7 cellular contexts compared by ENCODE assay signal in genomic region chr14:88044782-88045446, GRCh38. TPM values are rescaled to one million over a fixed set of nuclear protein-coding genes. Genes with fewer than 3 reads are reported as not detected.
DNase-seq lines count a peak whose midpoint lies in the region; ATAC-seq, FAIRE-seq and TF ChIP-seq lines count a peak whose summit lies in the region.

No MANE protein-coding gene starts in this region.

- ATAC-seq in GM18870 (IDR thresholded peaks at IDR 0.05; ENCODE audit: unreplicated experiment) (peak; percentile 95), HG02759 (IDR thresholded peaks at IDR 0.05; ENCODE audit: unreplicated experiment) (peak; percentile 97), pancreas (peak in 3 of 4 donors; percentile 22 to 69 (median 64))

- WGBS in pancreas, 2 donors: 64 to 74% methylated on average over 4 of the region's 4 CpGs

- no peaks in the 10 kb centered on the region for H3K79me2 ChIP-seq in OCI-LY3 (ENCODE audit: low read length)

- H3K9ac ChIP-seq in OCI-LY3 (ENCODE audit: low read length): no peak overlapping the region

- H3K4me2 ChIP-seq in OCI-LY3 (ENCODE audit: low read length): peak overlapping the region; percentile 76

- H3K9me3 ChIP-seq in OCI-LY3 (ENCODE audit: insufficient read depth, low read length) (no peaks in the 10 kb centered on the region), pancreas (no peaks in the 10 kb centered on the region)

- H3K36me3 ChIP-seq in OCI-LY3 (replicated peaks; ENCODE audit: low read depth, low read length): no peaks in the 10 kb centered on the region
- no peaks in the 10 kb centered on the region for H3K36me3 ChIP-seq in pancreas
- no peaks in the 10 kb centered on the region for H3K36me3 ChIP-seq in brain microvascular endothelial cell (replicated peaks)

- in situ Hi-C loops in brain microvascular endothelial cell (cut with HindIII; ENCODE audit: low pct_ligation_motif_present, low sequenced_read_pairs) (no loop called here), GM13977 (cut with MboI; ENCODE audit: low pct_unique_long_range_greater_than_20kb, low sequenced_read_pairs, unreplicated experiment) (no loop called here)

- H3K4me3 ChIP-seq in OCI-LY3 (ENCODE audit: low read length): peak overlapping the region; percentile 50
- no peak overlapping the region for H3K4me3 ChIP-seq in pancreas
- H3K4me3 ChIP-seq in brain microvascular endothelial cell (ENCODE audit: low read depth, low read length): no peak overlapping the region

- no peak for TF ChIP-seq CTCF in OCI-LY3 (IDR thresholded peaks at IDR 0.05; ENCODE audit: low read depth, low read length)
- no peak for TF ChIP-seq CTCF in pancreas (IDR thresholded peaks at IDR 0.05)
- no peak for TF ChIP-seq CTCF in brain microvascular endothelial cell (IDR thresholded peaks at IDR 0.05; ENCODE audit: low read depth, low read length, missing control alignments)
- no peak for TF ChIP-seq CTCF in GM13977 (IDR thresholded peaks at IDR 0.05; ENCODE audit: extremely low read depth, insufficient read depth, missing control alignments)

- no peak for FAIRE-seq in pancreas (lab: Jason Lieb, UNC)

- H3K4me1 ChIP-seq in OCI-LY3 (ENCODE audit: low read length) (peaks cover 24% of the 10 kb centered on the region), pancreas (peaks cover 0 to 17% (median 5%) of the 10 kb centered on the region in 3 donors)

- H2AFZ ChIP-seq in OCI-LY3 (ENCODE audit: low read depth, low read length): no peak overlapping the region

- H3K27ac ChIP-seq in OCI-LY3 (ENCODE audit: low read length) (peak overlapping the region; percentile 29), pancreas (peak overlapping the region in 1 of 4 donors; percentile 3), brain microvascular endothelial cell (no peak overlapping the region)

- H3K27me3 ChIP-seq in OCI-LY3 (ENCODE audit: low read depth, low read length): peaks cover 18% of the 10 kb centered on the region
- H3K27me3 ChIP-seq in pancreas: no peaks in the 10 kb centered on the region
- no peaks in the 10 kb centered on the region for H3K27me3 ChIP-seq in brain microvascular endothelial cell (replicated peaks)

- intact Hi-C loops in pancreas (cut with DNase I): no loop called here

- DNase-seq in pancreas (no peak), NCI-H446 (lab: John Stamatoyannopoulos, UW) (no peak), brain microvascular endothelial cell (no peak), GM13977 (ENCODE audit: low spot score) (no peak)

- no peaks in the 10 kb centered on the region for H4K20me1 ChIP-seq in OCI-LY3 (ENCODE audit: insufficient read depth, low read length)

RNA-seq across cellular contexts. Expression of gene GPR65, which starts 40.0 kb away (rescaled TPM):
- total RNA-seq in pancreas: 1 to 10 TPM in 2 of 6 donors, under 1 TPM in 4; 0.14 to 1.7 (median 0.36) TPM
- under 1 TPM; 0.19 to 0.23 TPM for polyA plus RNA-seq in pancreas

RNA-seq across cellular contexts. Expression of gene GALC, which starts 51.9 kb away (rescaled TPM):
- 10 to 100 TPM in 3 of 6 donors, 1 to 10 TPM in 3; 8.1 to 17.6 (median 11.8) TPM for total RNA-seq in pancreas
- 1 to 10 TPM; 5.3 to 9.9 TPM for polyA plus RNA-seq in pancreas
